Comparison of ENCODE assay signal across 9 cellular contexts in genomic region chr15:90420488-90420850, GRCh38. TPM values are rescaled to one million over a fixed set of nuclear protein-coding genes. Genes with fewer than 3 reads are reported as not detected.
DNase-seq lines count a peak whose midpoint lies in the region; ATAC-seq and TF ChIP-seq lines count a peak whose summit lies in the region.
"Had no signal": no experiment of that assay in that cellular context is flagged by ENCODE, and none has a peak within 500 bp of the region (broad histone marks: within the 10 kb centered on the region; RNA-seq: fewer than 3 reads in every experiment).

No MANE protein-coding gene starts in this region.

- no peak overlapping the region for H3K4me3 ChIP-seq in HEK293 (ENCODE audit: low read depth, low read length)
- H3K4me3 ChIP-seq in skin epidermis = no peak overlapping the region

- no peak for TF ChIP-seq CTCF in HEK293 (tag by site-specific recombination; IDR thresholded peaks at IDR 0.05)

- no peaks in the 10 kb centered on the region for H3K9me3 Mint-ChIP-seq in activated T-helper 17 cell treated with anti-CD3 and anti-CD28 coated beads, Interleukin-2, amount 50 U/mL, for 72 hours

- H3K27ac ChIP-seq in HEK293 (ENCODE audit: extremely low read depth, low read depth, low read length) (peak overlapping the region; percentile 11; the same call in 1 of the 2 replicates), skin epidermis (peak overlapping the region in 18 of 21 experiments; percentile 2 to 79 (median 60))

- DNase-seq in left ventricle myocardium superior = no peak
- DNase-seq in HuH-7.5 (ENCODE audit: low spot score) = no peak
- DNase-seq in erythroblast (lab: John Stamatoyannopoulos, UW) = no peak
- DNase-seq in NCI-H82 (lab: John Stamatoyannopoulos, UW) = no peak
- DNase-seq: NCI-H1694 treated with DMSO at 0.1 percent for 48 hours had no signal

- peaks cover 30% of the 10 kb centered on the region for H3K4me1 ChIP-seq in HEK293 (ENCODE audit: control insufficient read depth, insufficient read depth, low read length)

- H3K27me3 Mint-ChIP-seq in activated T-helper 17 cell treated with anti-CD3 and anti-CD28 coated beads, Interleukin-2, amount 50 U/mL, for 72 hours = no peaks in the 10 kb centered on the region

- no peak for ATAC-seq in activated T-helper 17 cell treated with anti-CD3 and anti-CD28 coated beads, Interleukin-2, amount 50 U/mL, for 72 hours (replicated peaks)
- ATAC-seq in left ventricle myocardium superior (peak; percentile 7), GM18870 (IDR thresholded peaks at IDR 0.05; ENCODE audit: unreplicated experiment) (no peak)

- CTCF ChIA-PET in HEK293 (lab: Yijun Ruan, JAX) = interaction anchor here (0.6 to 1.0 kb wide), 2 partner anchors 62 to 100 kb away, joined by 3 read pairs; no protein-coding TSS in a partner anchor

- POLR2A ChIA-PET in HEK293 (lab: Yijun Ruan, JAX) = interaction anchor here (0.9 kb wide), 2 partner anchors 31 to 33 kb away, joined by 3 to 6 read pairs; partner anchors contain the start of gene IQGAP1

- no peak for TF ChIP-seq POLR2A in erythroblast (IDR thresholded peaks at IDR 0.05; ENCODE audit: low read length)

- H3K36me3 ChIP-seq in HEK293 (ENCODE audit: control insufficient read depth in 2 of 2, insufficient read depth in 1 of 2, low read length in 2 of 2) = no peaks in the 10 kb centered on the region

- peaks cover 27% of the 10 kb centered on the region for H3K4me1 Mint-ChIP-seq in activated T-helper 17 cell treated with anti-CD3 and anti-CD28 coated beads, Interleukin-2, amount 50 U/mL, for 72 hours

- peak overlapping the region; percentile 70 for H3K4me3 Mint-ChIP-seq in activated T-helper 17 cell treated with anti-CD3 and anti-CD28 coated beads, Interleukin-2, amount 50 U/mL, for 72 hours

- peak overlapping the region; percentile 92 for H3K27ac Mint-ChIP-seq in activated T-helper 17 cell treated with anti-CD3 and anti-CD28 coated beads, Interleukin-2, amount 50 U/mL, for 72 hours

- peaks cover 20% of the 10 kb centered on the region for H3K36me3 Mint-ChIP-seq in activated T-helper 17 cell treated with anti-CD3 and anti-CD28 coated beads, Interleukin-2, amount 50 U/mL, for 72 hours (ENCODE audit: low read depth)

- no peaks in the 10 kb centered on the region for H3K9me3 ChIP-seq in HEK293 (ENCODE audit: control insufficient read depth, insufficient read depth, low read depth, low read length)

- intact Hi-C loops in left ventricle myocardium superior (cut with micrococcal nuclease) = no loop called here

TF ChIP-seq in HEK293, 187 proteins besides CTCF, POLR2A, EP300 and RAD21:
- TF ChIP-seq PRDM10 (tag by site-specific recombination; IDR thresholded peaks at IDR 0.05) = peak; percentile 99
- TF ChIP-seq ZNF239 (tag by site-specific recombination; IDR thresholded peaks at IDR 0.05) = no peak

RNA-seq across cellular contexts. Expression of gene IQGAP1, which starts 32.4 kb away (rescaled TPM):
- total RNA-seq in activated T-helper 17 cell treated with anti-CD3 and anti-CD28 coated beads, Interleukin-2, amount 50 U/mL, for 72 hours = 100 to 1,000 TPM; 224 TPM
- 35.4 TPM for total RNA-seq in left ventricle myocardium superior
